ENCODE assay signal across 20 cellular contexts in the genomic region with DNA sequence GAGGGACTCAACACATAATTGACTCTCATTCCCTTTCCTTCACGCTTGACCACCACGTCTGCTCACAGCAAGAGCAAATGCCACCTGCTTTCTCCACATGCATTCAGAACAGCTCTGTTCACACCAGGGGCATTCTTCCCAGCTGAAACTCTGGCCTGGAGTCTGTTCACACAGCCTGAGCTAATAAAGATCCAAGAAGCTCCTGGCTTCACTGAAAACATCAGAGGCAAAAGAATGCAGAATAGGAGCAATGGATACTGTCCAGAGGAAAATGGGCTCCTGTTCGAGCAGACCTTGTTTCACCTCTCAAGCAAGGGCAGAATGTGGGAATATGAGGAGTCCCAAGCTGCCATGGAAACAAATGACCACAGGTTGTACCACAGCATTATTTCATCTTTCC.
DNase-seq lines count a peak whose midpoint lies in the region; ATAC-seq and TF ChIP-seq lines count a peak whose summit lies in the region.
"Had no signal": no experiment of that assay in that cellular context is flagged by ENCODE, and none has a peak within 500 bp of the region (broad histone marks: within the 10 kb centered on the region; RNA-seq: fewer than 3 reads in every experiment).

No MANE protein-coding gene starts in this region.

- H2BK12ac ChIP-seq in neuronal stem cell (ENCODE audit: low read length), result no peak overlapping the region

- no peak overlapping the region for H4K8ac ChIP-seq in neuronal stem cell (ENCODE audit: low read depth, low read length)

- no peaks in the 10 kb centered on the region for H3K27me3 ChIP-seq in SJCRH30
- H3K27me3 ChIP-seq in gastroesophageal sphincter, result no peaks in the 10 kb centered on the region
- H3K27me3 ChIP-seq in neuronal stem cell (ENCODE audit: control insufficient read depth in 3 of 3, insufficient read depth in 3 of 3, low read depth in 1 of 3, low read length in 3 of 3), result no peaks in the 10 kb centered on the region

- H3K36me3 ChIP-seq in SJCRH30 (no peaks in the 10 kb centered on the region), gastroesophageal sphincter (no peaks in the 10 kb centered on the region), neuronal stem cell (replicated peaks in 1 of 2; ENCODE audit: control insufficient read depth in 2 of 2, insufficient read depth in 2 of 2, low read length in 2 of 2) (no peaks in the 10 kb centered on the region)

- WGBS in gastroesophageal sphincter (ENCODE audit: low coverage in 1 of 2), 2 donors, result 35 to 38% methylated on average over 3 of the region's 3 CpGs
- no CpG with 5 or more reads among the region's 3 CpGs for WGBS in neuronal stem cell (ENCODE audit: extremely low coverage in 2 of 2, insufficient read length in 2 of 2, insufficient replicate concordance in 1 of 2), 2 donors

- no peak overlapping the region for H2AK5ac ChIP-seq in neuronal stem cell (ENCODE audit: low read depth, low read length)

- H3K27me3 Mint-ChIP-seq in Calu3 (ENCODE audit: unreplicated experiment), result peaks cover 12% of the 10 kb centered on the region

- no peak overlapping the region for H2BK15ac ChIP-seq in neuronal stem cell (ENCODE audit: low read length)

- ATAC-seq in gastroesophageal sphincter (peak; percentile 36), esophagus mucosa (no peak)
- ATAC-seq: GM23338, HepG2, PC-3, SK-N-SH treated with all-trans-retinoic acid at 6 μM for 48 hours had no signal

- CTCF ChIA-PET in Calu3 (lab: Charles Lee), result no interaction called here

- H3K4me1 ChIP-seq in SJCRH30 (peaks cover 32% of the 10 kb centered on the region), gastroesophageal sphincter (peaks cover 0 to 8% (median 0%) of the 10 kb centered on the region in 3 donors), neuronal stem cell (ENCODE audit: control insufficient read depth in 2 of 2, insufficient read depth in 1 of 2, low read depth in 1 of 2, low read length in 2 of 2) (peaks cover 0 to 2% of the 10 kb centered on the region in 2 donors)

- H3K14ac ChIP-seq in neuronal stem cell (ENCODE audit: low read length), result no peak overlapping the region

- no peak for TF ChIP-seq EP300 in gastroesophageal sphincter (IDR thresholded peaks at IDR 0.05)

- H3K4me3 Mint-ChIP-seq in Calu3 (ENCODE audit: low read depth, unreplicated experiment), result no peak overlapping the region
- H3K4me3 Mint-ChIP-seq: B cell, GM23338 had no signal

- no peaks in the 10 kb centered on the region for H3K79me1 ChIP-seq in neuronal stem cell (ENCODE audit: low read depth, low read length)

- no peak for TF ChIP-seq POLR2A in gastroesophageal sphincter (IDR thresholded peaks at IDR 0.05)

- H2AFZ ChIP-seq in neuronal stem cell (ENCODE audit: low read length), result no peak overlapping the region
- H2AFZ ChIP-seq: GM23338 had no signal

- no peak overlapping the region for H3K27ac Mint-ChIP-seq in Calu3 (ENCODE audit: unreplicated experiment)
- H3K27ac Mint-ChIP-seq: B cell, GM23338 had no signal

- H3K36me3 Mint-ChIP-seq in Calu3 (ENCODE audit: insufficient read depth, unreplicated experiment), result no peaks in the 10 kb centered on the region

- DNase-seq in SJCRH30 (peak; percentile 18 to 44), pons (ENCODE audit: low spot score) (peak; percentile 24), neuronal stem cell (ENCODE audit: low spot score) (no peak), Calu3 (no peak), HT-29 (ENCODE audit: low spot score) (no peak)
- DNase-seq: HCEC 1CT, NCI-H1417 treated with DMSO at 0.1 percent for 48 hours, NCI-H187 treated with DMSO at 0.1 percent for 48 hours, NCI-H2227 treated with DMSO at 0.1 percent for 48 hours, NCI-H510A treated with DMSO at 0.1 percent for 48 hours, NCI-H774, PC-3, RPMI8226, SHP77 treated with DMSO at 0.1 percent for 48 hours had no signal

- no peak overlapping the region for H3K9ac ChIP-seq in neuronal stem cell (ENCODE audit: low read depth, low read length, poor library complexity)

- no peak overlapping the region for H2BK5ac ChIP-seq in neuronal stem cell (ENCODE audit: low read length)

- TF ChIP-seq CTCF in gastroesophageal sphincter (IDR thresholded peaks at IDR 0.05), result no peak
- no peak for TF ChIP-seq CTCF in Calu3 (IDR thresholded peaks at IDR 0.05; ENCODE audit: unreplicated experiment)

- no peaks in the 10 kb centered on the region for H3K4me1 Mint-ChIP-seq in Calu3 (ENCODE audit: low read depth, unreplicated experiment)
- H3K4me1 Mint-ChIP-seq: B cell had no signal

- H3K9me3 ChIP-seq in SJCRH30 (replicated peaks) (no peaks in the 10 kb centered on the region), gastroesophageal sphincter (no peaks in the 10 kb centered on the region), neuronal stem cell (replicated peaks in 1 of 2; ENCODE audit: control insufficient read depth in 2 of 2, insufficient read depth in 1 of 2, low read depth in 1 of 2, low read length in 2 of 2) (no peaks in the 10 kb centered on the region)

- no peak overlapping the region for H3K4ac ChIP-seq in neuronal stem cell (ENCODE audit: low read length)

- H3K23ac ChIP-seq in neuronal stem cell (ENCODE audit: low read depth, low read length, poor library complexity), result no peak overlapping the region

- no peak overlapping the region for H3K18ac ChIP-seq in neuronal stem cell (ENCODE audit: low read length)

- H2BK120ac ChIP-seq in neuronal stem cell (ENCODE audit: low read depth, low read length), result no peak overlapping the region

- no TSS peak for BruUV-seq in Calu3 (replicated peaks; lab: Mats Ljungman, UMichigan)

- no peak overlapping the region for H3K4me3 ChIP-seq in SJCRH30
- H3K4me3 ChIP-seq in gastroesophageal sphincter, result no peak overlapping the region
- H3K4me3 ChIP-seq in neuronal stem cell (ENCODE audit: low read length in 2 of 2), result no peak overlapping the region
- H3K4me3 ChIP-seq: GM23338 had no signal

- peaks cover 4% of the 10 kb centered on the region for H3K9me3 Mint-ChIP-seq in Calu3 (ENCODE audit: low read depth, unreplicated experiment)
- H3K9me3 Mint-ChIP-seq: GM23338 had no signal

- intact Hi-C loops in Calu3 (cut with micrococcal nuclease; ENCODE audit: unreplicated experiment), result loop anchor here (5.0 kb wide), 1 partner anchor 493 kb away; no protein-coding TSS in a partner anchor

- H3K4me2 ChIP-seq in neuronal stem cell (ENCODE audit: insufficient read depth, low read length, poor library complexity, severe bottlenecking), result no peak overlapping the region
- H3K4me2 ChIP-seq: GM23338 had no signal

- no peak overlapping the region for H4K91ac ChIP-seq in neuronal stem cell (ENCODE audit: low read depth, low read length, poor library complexity)

- H3K27ac ChIP-seq in SJCRH30, result no peak overlapping the region
- H3K27ac ChIP-seq in gastroesophageal sphincter, result peak overlapping the region in 1 of 4 donors; percentile 21
- H3K27ac ChIP-seq in neuronal stem cell (replicated peaks; ENCODE audit: low read length), result no peak overlapping the region

Comparison
In these comparisons a context has a peak if more than half of its experiments do, and no peak if none do; other contexts are left out.
1. DNase-seq: peak in SJCRH30 (2 of 2) and pons (single experiment); none in neuronal stem cell (single experiment), Calu3 (single experiment) and HT-29 (single experiment).